In the genomic region with DNA sequence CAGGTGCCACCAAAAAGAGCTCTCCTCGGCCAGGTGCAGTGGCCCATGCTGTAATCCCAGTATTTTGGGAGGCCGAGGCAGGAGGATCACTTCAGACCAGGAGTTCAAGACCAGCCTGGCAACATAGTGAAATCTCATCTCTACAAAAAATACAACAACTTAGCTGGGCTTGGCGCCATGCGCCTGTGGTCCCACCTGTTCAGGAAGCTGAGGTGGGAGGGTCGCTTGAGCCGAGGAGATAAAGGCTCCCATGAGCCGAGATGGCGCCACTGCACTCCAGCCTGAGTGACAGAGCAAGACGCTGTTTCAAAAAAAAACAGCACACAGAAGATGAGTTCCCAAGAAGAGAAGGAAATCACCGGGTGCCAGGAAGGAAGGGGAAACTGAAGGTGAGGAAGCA, we compare ENCODE assay signal across 1 cellular context.
TF ChIP-seq lines count a peak whose summit lies in the region.

No MANE protein-coding gene starts in this region.

TF ChIP-seq in HepG2, 621 proteins besides CTCF, POLR2A, EP300 and RAD21:
- TF ChIP-seq PHF20 (CRISPR knock-in tag; IDR thresholded peaks at IDR 0.05) (no peak), ZNF354B (CRISPR knock-in tag; IDR thresholded peaks at IDR 0.05) (no peak), NFKB2 (CRISPR knock-in tag; IDR thresholded peaks at IDR 0.05; ENCODE audit: borderline replicate concordance) (no peak), ZKSCAN1 (IDR thresholded peaks at IDR 0.05; ENCODE audit: low read length) (no peak)
- TF ChIP-seq, protein P1, sequence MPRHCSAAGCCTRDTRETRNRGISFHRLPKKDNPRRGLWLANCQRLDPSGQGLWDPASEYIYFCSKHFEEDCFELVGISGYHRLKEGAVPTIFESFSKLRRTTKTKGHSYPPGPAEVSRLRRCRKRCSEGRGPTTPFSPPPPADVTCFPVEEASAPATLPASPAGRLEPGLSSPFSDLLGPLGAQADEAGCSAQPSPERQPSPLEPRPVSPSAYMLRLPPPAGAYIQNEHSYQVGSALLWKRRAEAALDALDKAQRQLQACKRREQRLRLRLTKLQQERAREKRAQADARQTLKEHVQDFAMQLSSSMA (CRISPR knock-in tag; IDR thresholded peaks at IDR 0.05), result no peak
